In the genomic region with DNA sequence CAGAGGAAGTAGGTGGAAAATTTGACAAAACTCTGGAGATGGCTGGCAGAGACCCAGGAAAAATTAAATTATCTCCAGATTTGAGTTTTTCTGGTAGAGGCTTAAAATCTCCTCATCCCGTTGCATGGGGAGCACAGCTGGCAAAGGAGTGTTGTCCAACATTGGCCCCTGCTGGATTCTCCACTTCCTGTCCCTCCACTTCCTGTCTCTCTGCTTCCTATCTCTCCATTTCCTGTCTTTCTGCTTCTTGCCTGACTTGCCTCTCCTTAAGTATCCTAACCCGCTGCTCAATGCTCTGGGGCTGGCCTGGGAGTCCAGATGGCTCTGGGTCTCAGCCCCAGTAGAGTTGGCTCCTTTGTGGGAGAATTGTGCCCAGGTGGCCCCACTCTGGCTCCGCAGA, we compare ENCODE assay signal across 23 cellular contexts.
A peak's percentile ranks its signal among the peaks of the same experiment; 100 is the strongest.
DNase-seq lines count a peak whose midpoint lies in the region; ATAC-seq and TF ChIP-seq lines count a peak whose summit lies in the region.
"Had no signal": no experiment of that assay in that cellular context is flagged by ENCODE, and none has a peak within 500 bp of the region (broad histone marks: within the 10 kb centered on the region; RNA-seq: fewer than 3 reads in every experiment).

No MANE protein-coding gene starts in this region.

- H4K91ac ChIP-seq in mesenchymal stem cell (ENCODE audit: low read length): no peak overlapping the region

- H3K27ac Mint-ChIP-seq in activated CD4-positive, alpha-beta T cell treated with anti-CD3 and anti-CD28 coated beads, Interleukin-2, amount 10 ng/mL, durations not matched to agents 7 days and 5 days: peak overlapping the region; percentile 19
- H3K27ac Mint-ChIP-seq: dendritic cell treated with granulocyte-macrophage colony-stimulating factor and Interleukin-4, amounts not matched to agents 40 ng/mL and 50 ng/mL, for 4 days; stimulated activated naive CD8-positive, alpha-beta T cell treated with anti-CD3 and anti-CD28 coated beads, Interleukin-15, amount 100 ng/mL, for 72 hours; T-helper 17 cell had no signal

- no peak overlapping the region for H3K4ac ChIP-seq in mesenchymal stem cell (ENCODE audit: low read depth in 1 of 2, low read length in 2 of 2)

- no peak overlapping the region for H3K27ac ChIP-seq in mesenchymal stem cell (ENCODE audit: low read length, poor library complexity, severe bottlenecking)
- H3K27ac ChIP-seq in spleen: no peak overlapping the region
- H3K27ac ChIP-seq: A549, cardiac muscle cell, Peyer's patch, prostate gland, SK-N-MC had no signal

- no peak overlapping the region for H3K4me3 Mint-ChIP-seq in activated CD4-positive, alpha-beta T cell treated with anti-CD3 and anti-CD28 coated beads, Interleukin-2, amount 10 ng/mL, durations not matched to agents 7 days and 5 days
- H3K4me3 Mint-ChIP-seq: dendritic cell treated with granulocyte-macrophage colony-stimulating factor and Interleukin-4, amounts not matched to agents 40 ng/mL and 50 ng/mL, for 4 days; neural crest cell; stimulated activated naive CD8-positive, alpha-beta T cell treated with anti-CD3 and anti-CD28 coated beads, Interleukin-15, amount 100 ng/mL, for 72 hours; T-helper 17 cell had no signal

- no peaks in the 10 kb centered on the region for H3K36me3 Mint-ChIP-seq in activated CD4-positive, alpha-beta T cell treated with anti-CD3 and anti-CD28 coated beads, Interleukin-2, amount 10 ng/mL, durations not matched to agents 7 days and 5 days (ENCODE audit: low read depth)

- no peak overlapping the region for H2BK12ac ChIP-seq in mesenchymal stem cell (ENCODE audit: low read length in 2 of 2)

- H3K4me1 Mint-ChIP-seq in activated CD4-positive, alpha-beta T cell treated with anti-CD3 and anti-CD28 coated beads, Interleukin-2, amount 10 ng/mL, durations not matched to agents 7 days and 5 days: no peaks in the 10 kb centered on the region
- H3K4me1 Mint-ChIP-seq: stimulated activated naive CD8-positive, alpha-beta T cell treated with anti-CD3 and anti-CD28 coated beads, Interleukin-15, amount 100 ng/mL, for 72 hours had no signal

- H2BK120ac ChIP-seq in mesenchymal stem cell (ENCODE audit: low read depth, low read length): no peak overlapping the region

- POLR2A ChIA-PET in activated CD4-positive, alpha-beta T cell treated with anti-CD3 and anti-CD28 coated beads, Interleukin-2, amount 10 ng/mL, durations not matched to agents 7 days and 5 days (lab: Charles Lee): no interaction called here

- H3K4me3 ChIP-seq in HFF-Myc (replicated peaks; ENCODE audit: low read depth, low read length) (no peak overlapping the region), mesenchymal stem cell (ENCODE audit: insufficient read depth in 1 of 2, low read depth in 1 of 2, low read length in 2 of 2) (peak overlapping the region in 1 of 2 experiments; percentile 32), spleen (no peak overlapping the region)
- H3K4me3 ChIP-seq: A549, cardiac muscle cell, heart right ventricle, Peyer's patch, prostate gland, SK-N-MC, transverse colon had no signal

- H3K4me1 ChIP-seq in mesenchymal stem cell (ENCODE audit: control insufficient read depth, insufficient read depth, low read depth, low read length) (peaks cover 5% of the 10 kb centered on the region), spleen (no peaks in the 10 kb centered on the region)
- H3K4me1 ChIP-seq: A549, Caco-2, heart right ventricle, Peyer's patch, prostate gland had no signal

- H3K9me3 ChIP-seq in mesenchymal stem cell (ENCODE audit: control insufficient read depth, low read length) (no peaks in the 10 kb centered on the region), spleen (peaks cover 0 to 4% (median 0%) of the 10 kb centered on the region in 8 donors)
- H3K9me3 ChIP-seq: A549, Caco-2, heart right ventricle, Peyer's patch, prostate gland, transverse colon had no signal

- no peak overlapping the region for H3K4me2 ChIP-seq in mesenchymal stem cell (ENCODE audit: low read length, poor library complexity, severe bottlenecking)
- H3K4me2 ChIP-seq: A549 had no signal

- peak overlapping the region; percentile 69 for H3K9ac ChIP-seq in mesenchymal stem cell (ENCODE audit: low read length)

- H2BK15ac ChIP-seq in mesenchymal stem cell (ENCODE audit: low read depth, poor library complexity, severe bottlenecking): no peak overlapping the region

- no peak overlapping the region for H4K8ac ChIP-seq in mesenchymal stem cell (ENCODE audit: low read length)

- no peaks in the 10 kb centered on the region for H3K27me3 Mint-ChIP-seq in activated CD4-positive, alpha-beta T cell treated with anti-CD3 and anti-CD28 coated beads, Interleukin-2, amount 10 ng/mL, durations not matched to agents 7 days and 5 days

- TF ChIP-seq CTCF in HFF-Myc (IDR thresholded peaks at IDR 0.05; ENCODE audit: low read depth, low read length, missing control alignments) (no peak), spleen (IDR thresholded peaks at IDR 0.05 in 8 of 11, conservative IDR thresholded peaks at IDR 0.05 in 3 of 11) (no peak)

- H2AK5ac ChIP-seq in mesenchymal stem cell (ENCODE audit: low read length, severe bottlenecking): no peak overlapping the region

- ATAC-seq in GM18873 (IDR thresholded peaks at IDR 0.05; ENCODE audit: low FRiP score, unreplicated experiment): no peak
- ATAC-seq: A549; stimulated activated naive CD8-positive, alpha-beta T cell treated with anti-CD3 and anti-CD28 coated beads, Interleukin-15, amount 100 ng/mL, for 72 hours; T-helper 17 cell had no signal

- no peaks in the 10 kb centered on the region for H3K79me1 ChIP-seq in mesenchymal stem cell (replicated peaks; ENCODE audit: low read length, poor library complexity, severe bottlenecking)

- no peak overlapping the region for H2AFZ ChIP-seq in mesenchymal stem cell (ENCODE audit: low read depth, low read length)

- no peaks in the 10 kb centered on the region for H3K36me3 ChIP-seq in mesenchymal stem cell (ENCODE audit: control insufficient read depth in 1 of 2, insufficient read depth in 2 of 2, low read depth in 1 of 2, low read length in 2 of 2)
- no peaks in the 10 kb centered on the region for H3K36me3 ChIP-seq in spleen
- H3K36me3 ChIP-seq: cardiac muscle cell, heart right ventricle, Peyer's patch, prostate gland, transverse colon had no signal

- DNase-seq in activated CD4-positive, alpha-beta T cell treated with anti-CD3 and anti-CD28 coated beads, Interleukin-2, amount 10 ng/mL, durations not matched to agents 7 days and 5 days: no peak
- DNase-seq in activated CD4-positive, alpha-beta T cell treated with anti-CD3 and anti-CD28 coated beads, Interleukin-2, amount 50 U/mL, for 1 hour: no peak
- DNase-seq in HFF-Myc (ENCODE audit: extremely low read depth, low read depth) (peak; percentile 36), mesenchymal stem cell (no peak), spleen (peak; percentile 35), NCI-H82 (lab: John Stamatoyannopoulos, UW) (no peak), retina (no peak)
- DNase-seq: activated CD4-positive, alpha-beta T cell treated with anti-CD3 and anti-CD28 coated beads for 48 hours; Caco-2; heart right ventricle; NCI-H1092 treated with DMSO at 0.1 percent for 48 hours; NCI-H2081 treated with DMSO at 0.1 percent for 48 hours; Peyer's patch; stimulated activated naive CD8-positive, alpha-beta T cell treated with anti-CD3 and anti-CD28 coated beads, Interleukin-15, amount 100 ng/mL, for 72 hours; T-helper 17 cell; transverse colon had no signal

- no peak for TF ChIP-seq POLR2A in spleen (IDR thresholded peaks at IDR 0.05)

- no peak overlapping the region for H2BK5ac ChIP-seq in mesenchymal stem cell (ENCODE audit: low read depth, low read length, poor library complexity, severe bottlenecking)

- intact Hi-C loops in spleen (cut with DNase I; ENCODE audit: low total_unique reads): no loop called here

- WGBS in mesenchymal stem cell: 87% methylated on average over 2 of the region's 3 CpGs
- 68 to 90% (median 77%) methylated on average over 3 of the region's 3 CpGs for WGBS in spleen, 5 donors

- no peak overlapping the region for H3K23ac ChIP-seq in mesenchymal stem cell (ENCODE audit: low read length in 2 of 2)

- H3K18ac ChIP-seq in mesenchymal stem cell (ENCODE audit: low read depth in 1 of 2, low read length in 2 of 2): no peak overlapping the region

- no peaks in the 10 kb centered on the region for H3K9me3 Mint-ChIP-seq in activated CD4-positive, alpha-beta T cell treated with anti-CD3 and anti-CD28 coated beads, Interleukin-2, amount 10 ng/mL, durations not matched to agents 7 days and 5 days
- H3K9me3 Mint-ChIP-seq: dendritic cell treated with granulocyte-macrophage colony-stimulating factor and Interleukin-4, amounts not matched to agents 40 ng/mL and 50 ng/mL, for 4 days; neural crest cell; stimulated activated naive CD8-positive, alpha-beta T cell treated with anti-CD3 and anti-CD28 coated beads, Interleukin-15, amount 100 ng/mL, for 72 hours had no signal

- H3K14ac ChIP-seq in mesenchymal stem cell (ENCODE audit: low read length in 2 of 2): no peak overlapping the region

- CTCF ChIA-PET in activated CD4-positive, alpha-beta T cell treated with anti-CD3 and anti-CD28 coated beads, Interleukin-2, amount 10 ng/mL, durations not matched to agents 7 days and 5 days (lab: Charles Lee): no interaction called here

- H3K27me3 ChIP-seq in mesenchymal stem cell (ENCODE audit: control insufficient read depth in 1 of 2, insufficient read depth in 1 of 2, low read length in 2 of 2) (peaks cover 0 to 8% of the 10 kb centered on the region in 2 experiments), spleen (replicated peaks in 1 of 7) (peaks cover 0 to 52% (median 3%) of the 10 kb centered on the region in 7 donors)
- H3K27me3 ChIP-seq: cardiac muscle cell, Peyer's patch had no signal

Comparison
In these comparisons a context has a peak if more than half of its experiments do, and no peak if none do; other contexts are left out.
1. DNase-seq: peak in HFF-Myc (single experiment) and spleen (single experiment); none in activated CD4-positive, alpha-beta T cell treated with anti-CD3 and anti-CD28 coated beads, Interleukin-2, amount 10 ng/mL, durations not matched to agents 7 days and 5 days (single experiment), activated CD4-positive, alpha-beta T cell treated with anti-CD3 and anti-CD28 coated beads, Interleukin-2, amount 50 U/mL, for 1 hour (single experiment), mesenchymal stem cell (single experiment), NCI-H82 (single experiment) and retina (single experiment).